ENCODE assay signal across 11 cellular contexts in the genomic region with DNA sequence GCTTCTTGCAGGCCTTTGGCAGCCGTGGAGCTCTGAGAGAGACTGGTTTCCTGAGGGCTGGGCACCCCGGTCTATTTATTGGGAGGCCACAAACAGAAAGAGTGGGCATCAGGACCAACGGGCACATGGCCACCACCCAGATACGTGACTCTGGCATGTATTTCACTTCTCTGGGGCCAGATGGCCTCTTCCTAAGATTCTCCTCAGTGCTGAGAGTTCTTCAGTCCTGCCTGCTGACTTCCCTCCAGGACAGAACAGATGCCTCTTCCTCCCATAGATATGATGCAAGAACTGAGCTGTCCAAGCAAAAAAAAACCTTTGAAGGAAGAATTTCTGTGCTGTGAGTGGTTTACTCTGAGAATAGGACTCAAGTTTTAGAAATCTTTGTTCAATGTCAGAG.
DNase-seq lines count a peak whose midpoint lies in the region; ATAC-seq, FAIRE-seq and TF ChIP-seq lines count a peak whose summit lies in the region.
"Had no signal": no experiment of that assay in that cellular context is flagged by ENCODE, and none has a peak within 500 bp of the region (broad histone marks: within the 10 kb centered on the region; RNA-seq: fewer than 3 reads in every experiment).

No MANE protein-coding gene starts in this region.

- H3K27me3 ChIP-seq in AG04450 (ENCODE audit: control insufficient read depth, insufficient read depth, low read length) (no peaks in the 10 kb centered on the region), prostate gland (replicated peaks; ENCODE audit: insufficient read depth) (no peaks in the 10 kb centered on the region)
- H3K27me3 ChIP-seq: spleen had no signal

- in situ Hi-C loops in KBM-7 (cut with MboI; ENCODE audit: low pct_unique_long_range_greater_than_20kb, low sequenced_read_pairs): no loop called here

- POLR2A ChIA-PET in AG04450 (lab: Yijun Ruan, JAX): interaction anchor here (1.5 to 2.0 kb wide), 3 partner anchors 12 to 106 kb away, joined by 3 to 6 read pairs (median 4); no protein-coding TSS in a partner anchor

- peaks cover 77% of the 10 kb centered on the region for H3K4me1 Mint-ChIP-seq in brain
- H3K4me1 Mint-ChIP-seq: CD8-positive, alpha-beta memory T cell had no signal

- H3K9me3 ChIP-seq in AG04450 (ENCODE audit: control insufficient read depth, insufficient read depth, low read length) (0 out of 2 replicates have a peak, but pooled peaks cover 3% of the 10 kb centered on the region), prostate gland (no peaks in the 10 kb centered on the region)
- H3K9me3 ChIP-seq: spleen had no signal

- TF ChIP-seq POLR2A in prostate gland (IDR thresholded peaks at IDR 0.05): no peak

- TF ChIP-seq CTCF in AG04450 (IDR thresholded peaks at IDR 0.05; ENCODE audit: low read depth, low read length): no peak
- TF ChIP-seq CTCF in brain (conservative IDR thresholded peaks at IDR 0.05): no peak
- TF ChIP-seq CTCF in prostate gland (IDR thresholded peaks at IDR 0.05): no peak

- ATAC-seq in HG03097 (IDR thresholded peaks at IDR 0.05; ENCODE audit: low FRiP score, unreplicated experiment): no peak

- H3K27ac ChIP-seq in AG04450 (ENCODE audit: low read depth, low read length): peak overlapping the region; percentile 96
- H3K27ac ChIP-seq in prostate gland: peak overlapping the region in 1 of 2 donors; percentile 31
- H3K27ac ChIP-seq: spleen had no signal

- 35% methylated on average over 4 of the region's 4 CpGs for WGBS in prostate gland

- H3K36me3 Mint-ChIP-seq in brain: peaks cover 37% of the 10 kb centered on the region
- H3K36me3 Mint-ChIP-seq: CD8-positive, alpha-beta memory T cell had no signal

- H3K4me3 ChIP-seq in AG04450 (ENCODE audit: low read depth, low read length) (no peak overlapping the region), prostate gland (no peak overlapping the region)
- H3K4me3 ChIP-seq: spleen had no signal

- H3K27me3 Mint-ChIP-seq in brain: no peaks in the 10 kb centered on the region

- CTCF ChIA-PET in AG04450 (lab: Charles Lee): interaction anchor here (1.1 kb wide), 1 partner anchor 39 kb away, joined by 3 read pairs; no protein-coding TSS in a partner anchor

- no peaks in the 10 kb centered on the region for H3K4me1 ChIP-seq in prostate gland (replicated peaks)

- intact Hi-C loops in prostate gland (cut with DNase I): no loop called here

- peak overlapping the region; percentile 10 to 98 (median 93) for H3K27ac Mint-ChIP-seq in brain
- H3K27ac Mint-ChIP-seq: CD8-positive, alpha-beta memory T cell had no signal

- H3K4me3 Mint-ChIP-seq in brain: peak overlapping the region in 4 of 5 experiments; percentile 2 to 48 (median 10)
- H3K4me3 Mint-ChIP-seq: CD8-positive, alpha-beta memory T cell had no signal

- DNase-seq in AG04450 (ENCODE audit: low read depth, low spot score) (peak; percentile 72), KBM-7 (peak; percentile 33), kidney tubule cell (ENCODE audit: low spot score) (peak; percentile 38), GM19239 (ENCODE audit: insufficient read length, low spot score) (no peak), prostate gland (ENCODE audit: low spot score) (no peak)
- DNase-seq in NK-92 treated with Interleukin-12 subunit alpha and Interleukin-12 subunit beta, amount 100 ng/mL, for 24 hours (lab: John Stamatoyannopoulos, UW): no peak
- DNase-seq: CD8-positive, alpha-beta memory T cell; spleen had no signal

- H3K36me3 ChIP-seq in prostate gland: no peaks in the 10 kb centered on the region
- H3K36me3 ChIP-seq: spleen had no signal

- peaks cover 0 to 5% (median 0%) of the 10 kb centered on the region in 5 experiments for H3K9me3 Mint-ChIP-seq in brain

- no peak for FAIRE-seq in GM19239 (lab: Jason Lieb, UNC)
- FAIRE-seq: TTC549 had no signal

Comparison
In these comparisons a context has a peak if more than half of its experiments do, and no peak if none do; other contexts are left out.
1. DNase-seq: peak in AG04450 (single experiment), KBM-7 (single experiment) and kidney tubule cell (single experiment); none in GM19239 (single experiment), NK-92 treated with Interleukin-12 subunit alpha and Interleukin-12 subunit beta, amount 100 ng/mL, for 24 hours (single experiment) and prostate gland (single experiment).